Comparison of ENCODE assay signal across 16 cellular contexts in the genomic region with DNA sequence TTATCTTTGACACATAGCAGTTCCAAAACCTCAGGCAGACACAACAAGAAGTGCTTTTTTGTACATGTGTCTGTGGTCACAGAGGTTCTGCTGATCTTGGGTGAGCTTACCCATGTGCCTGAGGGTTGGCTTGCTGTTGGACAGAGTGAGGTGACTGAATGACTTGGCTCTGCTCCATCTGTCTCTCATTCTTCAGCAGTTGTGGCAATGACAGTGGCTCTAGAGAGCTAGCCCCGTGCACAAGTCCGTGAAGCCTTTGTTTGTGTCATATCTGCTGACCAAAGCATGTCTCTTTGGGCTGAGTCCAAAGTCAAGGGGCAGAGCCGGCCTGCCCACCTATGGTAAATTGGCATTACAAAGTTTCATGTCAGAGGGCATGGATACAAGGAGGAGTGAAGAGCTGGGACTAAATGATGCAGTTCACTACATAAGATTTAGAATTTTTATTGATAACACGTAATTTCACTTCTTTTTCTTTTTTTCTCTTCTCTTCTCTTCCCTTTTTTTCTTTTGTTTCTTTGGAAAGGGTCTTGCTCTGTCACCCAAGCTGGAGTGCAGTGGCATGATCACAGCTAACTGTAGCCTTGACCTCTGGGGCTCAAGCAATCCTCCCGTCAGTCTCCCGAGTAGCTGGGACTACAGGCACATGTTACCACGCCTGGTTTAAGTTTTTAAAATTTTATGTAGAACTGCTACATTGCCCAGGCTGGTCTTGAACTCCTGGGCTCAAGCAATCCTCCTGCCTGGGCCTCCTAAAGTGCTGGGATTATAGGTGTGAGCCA.
A peak's percentile ranks its signal among the peaks of the same experiment; 100 is the strongest.
DNase-seq lines count a peak whose midpoint lies in the region; ATAC-seq, FAIRE-seq and TF ChIP-seq lines count a peak whose summit lies in the region.
"Had no signal": no experiment of that assay in that cellular context is flagged by ENCODE, and none has a peak within 500 bp of the region (broad histone marks: within the 10 kb centered on the region; RNA-seq: fewer than 3 reads in every experiment).

No MANE protein-coding gene starts in this region.

- no peaks in the 10 kb centered on the region for H3K36me3 ChIP-seq in K562 (ENCODE audit: control insufficient read depth, insufficient read depth, low read length)
- H3K36me3 ChIP-seq: neutrophil had no signal

- POLR2A ChIA-PET in K562 (lab: Yijun Ruan, JAX): interaction anchor here (0.5 to 1.5 kb wide), 9 partner anchors 9 to 266 kb away, joined by 3 to 5 read pairs (median 3); a partner anchor contains a TSS

- no peak for TF ChIP-seq EP300 in K562 (IDR thresholded peaks at IDR 0.05; ENCODE audit: low read length)

- no peaks in the 10 kb centered on the region for H3K9me3 ChIP-seq in K562 (replicated peaks; ENCODE audit: control insufficient read depth, insufficient read depth, low read depth, low read length)
- H3K9me3 ChIP-seq: Caco-2, neutrophil had no signal

- in situ Hi-C loops in K562 (cut with MboI): no loop called here

- H3K27ac ChIP-seq in K562 (ENCODE audit: extremely low read depth, low read depth, low read length): no peak overlapping the region
- H3K27ac ChIP-seq: neutrophil, PC-9 had no signal

- H3K4me3 Mint-ChIP-seq in stimulated activated memory B cell treated with anti-CD40 and anti-IgM and Interleukin-4, amounts not matched to agents 10 μg/mL and 1 μg/mL and 100 μg/mL, for 72 hours: no peak overlapping the region

- FAIRE-seq in K562 (lab: Jason Lieb, UNC): no peak
- FAIRE-seq: HTR-8/SVneo had no signal

- no peaks in the 10 kb centered on the region for H4K20me1 ChIP-seq in K562 (replicated peaks; ENCODE audit: control insufficient read depth, insufficient read depth, low read length)

- DNase-seq in activated naive CD4-positive, alpha-beta T cell treated with anti-CD3 and anti-CD28 coated beads, Interleukin-2, amount 50 U/mL, for 72 hours (ENCODE audit: low spot score in 2 of 2): no peak
- DNase-seq in activated naive CD4-positive, alpha-beta T cell (lab: John Stamatoyannopoulos, UW): no peak
- DNase-seq in Kasumi-1 (lab: John Stamatoyannopoulos, UW): peak; percentile 38 to 41
- DNase-seq in K562 (ENCODE audit: extremely low read depth in 1 of 4, low spot score in 3 of 4): peak in 1 of 4 experiments; percentile 53
- no peak for DNase-seq in ecto neural progenitor cell (ENCODE audit: low spot score)
- DNase-seq in H4 (ENCODE audit: low spot score): no peak
- DNase-seq: activated CD4-positive, CD25-positive, alpha-beta regulatory T cell treated with anti-CD3 and anti-CD28 coated beads, Interleukin-2, amount 50 U/mL, for 72 hours; activated T-cell treated with anti-CD3 and anti-CD28 coated beads, Interleukin-2, amount 50 U/mL, for 48 hours; aorta; NCI-H345; PC-9 had no signal

- BruUV-seq in K562 (replicated peaks; lab: Mats Ljungman, UMichigan): no TSS peak

- TF ChIP-seq CTCF in K562 (IDR thresholded peaks at IDR 0.05 in 2 of 3, conservative IDR thresholded peaks at IDR 0.05 in 1 of 3; ENCODE audit: insufficient read depth in 2 of 3, low read depth in 1 of 3, low read length in 3 of 3): no peak

- no peak for TF ChIP-seq POLR2A in K562 (conservative IDR thresholded peaks at IDR 0.05)

- intact Hi-C loops in K562 (cut with micrococcal nuclease): loop anchor here (1.0 kb wide), 2 partner anchors 76 to 220 kb away; no protein-coding TSS in a partner anchor

- H3K9me3 Mint-ChIP-seq in activated naive CD4-positive, alpha-beta T cell treated with anti-CD3 and anti-CD28 coated beads, Interleukin-2, amount 50 U/mL, for 72 hours: no peaks in the 10 kb centered on the region
- H3K9me3 Mint-ChIP-seq in stimulated activated memory B cell treated with anti-CD40 and anti-IgM and Interleukin-4, amounts not matched to agents 10 μg/mL and 1 μg/mL and 100 μg/mL, for 72 hours: no peaks in the 10 kb centered on the region

- no peaks in the 10 kb centered on the region for H3K9me1 ChIP-seq in K562 (ENCODE audit: control insufficient read depth, insufficient read depth, low read length)

- H3K27me3 ChIP-seq in K562 (ENCODE audit: control insufficient read depth in 2 of 2, insufficient read depth in 2 of 2, low read length in 2 of 2): no peaks in the 10 kb centered on the region; a peak in 1 of 5 replicates
- H3K27me3 ChIP-seq: neutrophil had no signal

- peak; percentile 53 to 64 for ATAC-seq in activated naive CD4-positive, alpha-beta T cell treated with anti-CD3 and anti-CD28 coated beads, Interleukin-2, amount 50 U/mL, for 72 hours
- ATAC-seq in K562 (peak; percentile 70), HG02884 (IDR thresholded peaks at IDR 0.05; ENCODE audit: unreplicated experiment) (no peak)
- peak; percentile 27 for ATAC-seq in stimulated activated memory B cell treated with anti-CD40 and anti-IgM and Interleukin-4, amounts not matched to agents 10 μg/mL and 1 μg/mL and 100 μg/mL, for 72 hours

- no peak; a peak in 1 of 4 replicates for TF ChIP-seq RAD21 in K562 (CRISPR knock-in tag; conservative IDR thresholded peaks at IDR 0.05 in 1 of 2, IDR thresholded peaks at IDR 0.05 in 1 of 2)

- H3K27me3 Mint-ChIP-seq in stimulated activated memory B cell treated with anti-CD40 and anti-IgM and Interleukin-4, amounts not matched to agents 10 μg/mL and 1 μg/mL and 100 μg/mL, for 72 hours: no peaks in the 10 kb centered on the region

- no peak overlapping the region for H3K4me2 ChIP-seq in K562 (ENCODE audit: insufficient read depth, low read length)
- H3K4me2 ChIP-seq: PC-9 had no signal

- peaks cover 3 to 9% of the 10 kb centered on the region in 2 experiments; a peak in 2 of 5 replicates for H3K4me1 ChIP-seq in K562 (replicated peaks in 1 of 2; ENCODE audit: control insufficient read depth in 2 of 2, insufficient read depth in 2 of 2, low read length in 2 of 2)
- H3K4me1 ChIP-seq: Caco-2 had no signal

- no peaks in the 10 kb centered on the region for H3K36me3 Mint-ChIP-seq in activated naive CD4-positive, alpha-beta T cell treated with anti-CD3 and anti-CD28 coated beads, Interleukin-2, amount 50 U/mL, for 72 hours
- H3K36me3 Mint-ChIP-seq in stimulated activated memory B cell treated with anti-CD40 and anti-IgM and Interleukin-4, amounts not matched to agents 10 μg/mL and 1 μg/mL and 100 μg/mL, for 72 hours: peaks cover 29% of the 10 kb centered on the region

- CTCF ChIA-PET in K562 (lab: Yijun Ruan, JAX; ENCODE audit: low intra/inter-chr PET ratio): interaction anchor here (2.2 kb wide), 1 partner anchor 220 kb away, joined by 7 read pairs; no protein-coding TSS in a partner anchor

- H3K79me2 ChIP-seq in K562 (ENCODE audit: control insufficient read depth, insufficient read depth, low read length): no peaks in the 10 kb centered on the region

- no peak overlapping the region for H3K9ac ChIP-seq in K562 (ENCODE audit: insufficient read depth in 1 of 2, low read depth in 2 of 2, low read length in 2 of 2)

- 44% methylated on average over 7 of the region's 7 CpGs for WGBS in K562 (ENCODE audit: insufficient coverage, low coverage, missing lambda C conversion rate)

- no peak overlapping the region for H3K4me3 ChIP-seq in K562
- H3K4me3 ChIP-seq: PC-9 had no signal

- peaks cover 75% of the 10 kb centered on the region for H3K4me1 Mint-ChIP-seq in stimulated activated memory B cell treated with anti-CD40 and anti-IgM and Interleukin-4, amounts not matched to agents 10 μg/mL and 1 μg/mL and 100 μg/mL, for 72 hours

- H3K27ac Mint-ChIP-seq in activated naive CD4-positive, alpha-beta T cell treated with anti-CD3 and anti-CD28 coated beads, Interleukin-2, amount 50 U/mL, for 72 hours: peak overlapping the region; percentile 11 to 31
- peak overlapping the region; percentile 65 for H3K27ac Mint-ChIP-seq in stimulated activated memory B cell treated with anti-CD40 and anti-IgM and Interleukin-4, amounts not matched to agents 10 μg/mL and 1 μg/mL and 100 μg/mL, for 72 hours

- H2AFZ ChIP-seq in K562 (ENCODE audit: low read depth, low read length): no peak overlapping the region
- H2AFZ ChIP-seq: PC-9 had no signal

TF ChIP-seq in K562, 482 proteins besides CTCF, POLR2A, EP300 and RAD21 (continues in another document):
- no peak for TF ChIP-seq MYBL2 (IDR thresholded peaks at IDR 0.05; ENCODE audit: low read depth)
- TF ChIP-seq MYBL2 (CRISPR knock-in tag; IDR thresholded peaks at IDR 0.05; ENCODE audit: borderline replicate concordance): no peak
- TF ChIP-seq KLF13 (tag; IDR thresholded peaks at IDR 0.05; ENCODE audit: borderline replicate concordance, low read depth): no peak
- TF ChIP-seq, protein P1, sequence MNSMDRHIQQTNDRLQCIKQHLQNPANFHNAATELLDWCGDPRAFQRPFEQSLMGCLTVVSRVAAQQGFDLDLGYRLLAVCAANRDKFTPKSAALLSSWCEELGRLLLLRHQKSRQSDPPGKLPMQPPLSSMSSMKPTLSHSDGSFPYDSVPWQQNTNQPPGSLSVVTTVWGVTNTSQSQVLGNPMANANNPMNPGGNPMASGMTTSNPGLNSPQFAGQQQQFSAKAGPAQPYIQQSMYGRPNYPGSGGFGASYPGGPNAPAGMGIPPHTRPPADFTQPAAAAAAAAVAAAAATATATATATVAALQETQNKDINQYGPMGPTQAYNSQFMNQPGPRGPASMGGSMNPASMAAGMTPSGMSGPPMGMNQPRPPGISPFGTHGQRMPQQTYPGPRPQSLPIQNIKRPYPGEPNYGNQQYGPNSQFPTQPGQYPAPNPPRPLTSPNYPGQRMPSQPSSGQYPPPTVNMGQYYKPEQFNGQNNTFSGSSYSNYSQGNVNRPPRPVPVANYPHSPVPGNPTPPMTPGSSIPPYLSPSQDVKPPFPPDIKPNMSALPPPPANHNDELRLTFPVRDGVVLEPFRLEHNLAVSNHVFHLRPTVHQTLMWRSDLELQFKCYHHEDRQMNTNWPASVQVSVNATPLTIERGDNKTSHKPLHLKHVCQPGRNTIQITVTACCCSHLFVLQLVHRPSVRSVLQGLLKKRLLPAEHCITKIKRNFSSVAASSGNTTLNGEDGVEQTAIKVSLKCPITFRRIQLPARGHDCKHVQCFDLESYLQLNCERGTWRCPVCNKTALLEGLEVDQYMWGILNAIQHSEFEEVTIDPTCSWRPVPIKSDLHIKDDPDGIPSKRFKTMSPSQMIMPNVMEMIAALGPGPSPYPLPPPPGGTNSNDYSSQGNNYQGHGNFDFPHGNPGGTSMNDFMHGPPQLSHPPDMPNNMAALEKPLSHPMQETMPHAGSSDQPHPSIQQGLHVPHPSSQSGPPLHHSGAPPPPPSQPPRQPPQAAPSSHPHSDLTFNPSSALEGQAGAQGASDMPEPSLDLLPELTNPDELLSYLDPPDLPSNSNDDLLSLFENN (IDR thresholded peaks at IDR 0.05; ENCODE audit: low read depth in 2 of 2, low read length in 2 of 2): no peak
- no peak for TF ChIP-seq HMG20B (CRISPR knock-in tag; IDR thresholded peaks at IDR 0.05)
- TF ChIP-seq ZNF232 (CRISPR knock-in tag; IDR thresholded peaks at IDR 0.05): no peak

Comparison
In these comparisons a context has a peak if more than half of its experiments do, and no peak if none do; other contexts are left out.
1. DNase-seq: peak in Kasumi-1 (2 of 2); none in activated naive CD4-positive, alpha-beta T cell treated with anti-CD3 and anti-CD28 coated beads, Interleukin-2, amount 50 U/mL, for 72 hours (0 of 2), activated naive CD4-positive, alpha-beta T cell (0 of 4), ecto neural progenitor cell (single experiment) and H4 (single experiment).